ENCODE assay signal across 37 cellular contexts in the genomic region with DNA sequence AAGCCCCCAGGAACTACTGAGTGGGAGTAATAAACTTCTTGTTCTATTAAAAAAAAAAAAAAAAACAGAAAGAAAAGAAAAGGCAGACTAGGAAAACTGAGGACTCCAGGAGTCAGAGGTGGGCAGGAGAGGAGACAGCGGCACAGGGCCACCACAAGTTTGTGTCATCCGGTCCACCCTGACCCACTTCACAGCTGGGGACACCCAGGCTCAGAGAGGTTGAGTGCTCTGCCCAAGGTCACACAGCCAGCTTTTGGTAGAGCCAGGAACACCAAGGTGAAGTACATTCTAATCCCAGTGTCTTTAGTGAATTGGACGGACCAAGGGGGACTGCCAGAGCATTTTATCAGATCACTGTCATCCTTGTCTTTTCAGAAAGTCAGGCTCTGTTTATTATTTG. TPM values are rescaled to one million over a fixed set of nuclear protein-coding genes. Genes with fewer than 3 reads are reported as not detected.
DNase-seq lines count a peak whose midpoint lies in the region; ATAC-seq, FAIRE-seq and TF ChIP-seq lines count a peak whose summit lies in the region.
"Had no signal": no experiment of that assay in that cellular context is flagged by ENCODE, and none has a peak within 500 bp of the region (broad histone marks: within the 10 kb centered on the region; RNA-seq: fewer than 3 reads in every experiment).

No MANE protein-coding gene starts in this region.

- no peaks in the 10 kb centered on the region for H3K79me2 ChIP-seq in HepG2 (ENCODE audit: insufficient read depth, low read length)
- H3K79me2 ChIP-seq in K562 (ENCODE audit: control insufficient read depth, insufficient read depth, low read length) = no peaks in the 10 kb centered on the region

- 86% methylated on average over 2 of the region's 3 CpGs for WGBS in HepG2 (ENCODE audit: low lambda C conversion rate)
- WGBS in right lobe of liver (ENCODE audit: insufficient coverage, low coverage, low lambda C conversion rate, missing lambda C conversion rate) = 33% methylated on average over 1 of the region's 3 CpGs
- WGBS in A549 (ENCODE audit: missing lambda C conversion rate) = 47% methylated on average over 3 of the region's 3 CpGs
- 0% methylated on average over 3 of the region's 3 CpGs for WGBS in K562 (ENCODE audit: insufficient coverage, low coverage, missing lambda C conversion rate)
- WGBS in ovary, 3 donors = 78 to 83% (median 82%) methylated on average over 3 of the region's 3 CpGs

- H3K27ac Mint-ChIP-seq in activated CD8-positive, alpha-beta T cell treated with anti-CD3 and anti-CD28 coated beads, Interleukin-2, amount 10 ng/mL, durations not matched to agents 7 days and 5 days = no peak overlapping the region
- H3K27ac Mint-ChIP-seq: CD4-positive, alpha-beta T cell; CD4-positive, CD25-positive, alpha-beta regulatory T cell; CD8-positive, alpha-beta memory T cell; CD8-positive, alpha-beta T cell had no signal

- H3K27me3 ChIP-seq in HepG2 (ENCODE audit: control insufficient read depth in 1 of 2, insufficient read depth in 2 of 2, low read length in 2 of 2) (peaks cover 10 to 43% of the 10 kb centered on the region in 2 experiments; a peak in 3 of 5 replicates), right lobe of liver (no peaks in the 10 kb centered on the region), K562 (ENCODE audit: control insufficient read depth in 2 of 2, insufficient read depth in 2 of 2, low read length in 2 of 2) (peaks cover 4 to 32% of the 10 kb centered on the region in 2 experiments; a peak in 3 of 5 replicates), ovary (no peaks in the 10 kb centered on the region), H7 (ENCODE audit: control insufficient read depth, insufficient read depth, low read length) (no peaks in the 10 kb centered on the region)
- H3K27me3 ChIP-seq: BE2C; BLaER1; BLaER1 treated with 17β-estradiol and CSF1 and Interleukin-3, amounts not matched to agents 10 nM and 100 nM had no signal

- no peak overlapping the region for H3K4me3 Mint-ChIP-seq in activated CD8-positive, alpha-beta T cell treated with anti-CD3 and anti-CD28 coated beads, Interleukin-2, amount 10 ng/mL, durations not matched to agents 7 days and 5 days
- H3K4me3 Mint-ChIP-seq: B cell; CD14-positive monocyte; CD4-positive, alpha-beta memory T cell; CD4-positive, alpha-beta T cell; CD8-positive, alpha-beta memory T cell; CD8-positive, alpha-beta T cell had no signal

- H3K4me1 ChIP-seq in HepG2 (ENCODE audit: insufficient read depth, low read length) (peaks cover 21% of the 10 kb centered on the region), right lobe of liver (no peaks in the 10 kb centered on the region), A549 (0 out of 3 replicates have a peak, but pooled peaks cover 4% of the 10 kb centered on the region), K562 (replicated peaks in 1 of 2; ENCODE audit: control insufficient read depth in 2 of 2, insufficient read depth in 2 of 2, low read length in 2 of 2) (peaks cover 0 to 3% of the 10 kb centered on the region in 2 experiments; a peak in 1 of 5 replicates), ovary (ENCODE audit: insufficient read depth) (no peaks in the 10 kb centered on the region)

- H3K9ac ChIP-seq in HepG2 (ENCODE audit: insufficient read depth, low read depth, low read length) (no peak overlapping the region), K562 (ENCODE audit: insufficient read depth in 1 of 2, low read depth in 2 of 2, low read length in 2 of 2) (no peak overlapping the region)
- H3K9ac ChIP-seq: BLaER1 had no signal

- peaks cover 2% of the 10 kb centered on the region for H3K27me3 Mint-ChIP-seq in activated CD8-positive, alpha-beta T cell treated with anti-CD3 and anti-CD28 coated beads, Interleukin-2, amount 10 ng/mL, durations not matched to agents 7 days and 5 days (ENCODE audit: low read depth)
- H3K27me3 Mint-ChIP-seq: B cell had no signal

- TF ChIP-seq RAD21 in HepG2 (CRISPR knock-in tag; IDR thresholded peaks at IDR 0.05) (no peak), A549 (conservative IDR thresholded peaks at IDR 0.05 in 1 of 2, IDR thresholded peaks at IDR 0.05 in 1 of 2) (no peak), K562 (CRISPR knock-in tag; conservative IDR thresholded peaks at IDR 0.05 in 1 of 2, IDR thresholded peaks at IDR 0.05 in 1 of 2) (no peak)

- CTCF ChIA-PET in HepG2 (lab: Yijun Ruan, JAX; ENCODE audit: low intra/inter-chr PET ratio, low total read pairs) (no interaction called here), A549 (lab: Yijun Ruan, JAX) (interaction anchor here (1.5 to 8.0 kb wide), 3 partner anchors 20 to 228 kb away, joined by 4 to 122 read pairs (median 23); a partner anchor contains a TSS), K562 (lab: Yijun Ruan, JAX; ENCODE audit: low intra/inter-chr PET ratio) (no interaction called here)
- CTCF ChIA-PET in activated CD8-positive, alpha-beta T cell treated with anti-CD3 and anti-CD28 coated beads, Interleukin-2, amount 10 ng/mL, durations not matched to agents 7 days and 5 days (lab: Charles Lee) = interaction anchor here (2.4 kb wide), 1 partner anchor 22 kb away, joined by 6 read pairs; no protein-coding TSS in a partner anchor

- TF ChIP-seq EP300 in HepG2 (IDR thresholded peaks at IDR 0.05; ENCODE audit: low read depth in 2 of 2, low read length in 2 of 2) (no peak), HepG2 (CRISPR knock-in tag; IDR thresholded peaks at IDR 0.05; ENCODE audit: borderline replicate concordance) (no peak), A549 (IDR thresholded peaks at IDR 0.05) (no peak), K562 (IDR thresholded peaks at IDR 0.05; ENCODE audit: low read length) (no peak), ovary (IDR thresholded peaks at IDR 0.05) (no peak)

- no peak overlapping the region for H3K27ac ChIP-seq in HepG2 (ENCODE audit: extremely low read length, insufficient read depth, low read length)
- H3K27ac ChIP-seq in right lobe of liver = no peak overlapping the region
- no peak overlapping the region for H3K27ac ChIP-seq in A549
- peak overlapping the region; percentile 37 for H3K27ac ChIP-seq in VCaP
- no peak overlapping the region for H3K27ac ChIP-seq in K562 (ENCODE audit: extremely low read depth, low read depth, low read length)
- no peak overlapping the region for H3K27ac ChIP-seq in ovary
- H3K27ac ChIP-seq: 22Rv1; BLaER1; BLaER1 treated with 17β-estradiol and CSF1 and Interleukin-3, amounts not matched to agents 10 nM and 100 nM; C4-2B had no signal

- H2AFZ ChIP-seq in HepG2 (ENCODE audit: low read length) (no peak overlapping the region), K562 (ENCODE audit: low read depth, low read length) (no peak overlapping the region)

- TF ChIP-seq CTCF in HepG2 (CRISPR knock-in tag; IDR thresholded peaks at IDR 0.05) (no peak), right lobe of liver (IDR thresholded peaks at IDR 0.05) (no peak), A549 (IDR thresholded peaks at IDR 0.05) (no peak), VCaP (conservative IDR thresholded peaks at IDR 0.05) (no peak), K562 (IDR thresholded peaks at IDR 0.05 in 2 of 3, conservative IDR thresholded peaks at IDR 0.05 in 1 of 3; ENCODE audit: insufficient read depth in 2 of 3, low read depth in 1 of 3, low read length in 3 of 3) (no peak), ovary (IDR thresholded peaks at IDR 0.05) (no peak)

- ATAC-seq in HepG2 (no peak), right lobe of liver (no peak), A549 (no peak), K562 (no peak)
- no peak for ATAC-seq in activated CD8-positive, alpha-beta T cell treated with anti-CD3 and anti-CD28 coated beads, Interleukin-2, amount 10 ng/mL, durations not matched to agents 7 days and 5 days
- ATAC-seq: CD8-positive, alpha-beta T cell had no signal

- in situ Hi-C loops in HepG2 (cut with HindIII; ENCODE audit: extremely low pct_ligation_motif_present, low pct_unique_long_range_greater_than_20kb) = no loop called here
- in situ Hi-C loops in K562 (cut with MboI) = no loop called here

- no peak overlapping the region for H3K4me2 ChIP-seq in HepG2 (ENCODE audit: low read depth, low read length)
- no peak overlapping the region for H3K4me2 ChIP-seq in A549
- H3K4me2 ChIP-seq in K562 (ENCODE audit: insufficient read depth, low read length) = no peak overlapping the region

- BruUV-seq in HepG2 (replicated peaks; lab: Mats Ljungman, UMichigan) (no TSS peak), K562 (replicated peaks; lab: Mats Ljungman, UMichigan) (no TSS peak)

- H3K4me3 ChIP-seq in HepG2 (replicated peaks in 1 of 3; ENCODE audit: insufficient read depth in 1 of 3, low read depth in 2 of 3, low read length in 3 of 3) = no peak overlapping the region
- no peak overlapping the region for H3K4me3 ChIP-seq in right lobe of liver
- H3K4me3 ChIP-seq in A549 = no peak overlapping the region
- H3K4me3 ChIP-seq in K562 = no peak overlapping the region
- no peak overlapping the region for H3K4me3 ChIP-seq in ovary
- H3K4me3 ChIP-seq in H7 (ENCODE audit: insufficient read depth, low read depth, low read length) = no peak overlapping the region
- H3K4me3 ChIP-seq: BLaER1; BLaER1 treated with 17β-estradiol and CSF1 and Interleukin-3, amounts not matched to agents 10 nM and 100 nM had no signal

- no peaks in the 10 kb centered on the region for H3K9me3 ChIP-seq in HepG2 (ENCODE audit: low read length)
- no peaks in the 10 kb centered on the region for H3K9me3 ChIP-seq in right lobe of liver
- no peaks in the 10 kb centered on the region for H3K9me3 ChIP-seq in A549
- H3K9me3 ChIP-seq in K562 (replicated peaks; ENCODE audit: control insufficient read depth, insufficient read depth, low read depth, low read length) = no peaks in the 10 kb centered on the region
- no peaks in the 10 kb centered on the region for H3K9me3 ChIP-seq in ovary
- H3K9me3 ChIP-seq: BE2C; BLaER1; BLaER1 treated with 17β-estradiol and CSF1 and Interleukin-3, amounts not matched to agents 10 nM and 100 nM; Caco-2 had no signal

- no peaks in the 10 kb centered on the region for H3K9me3 Mint-ChIP-seq in activated CD8-positive, alpha-beta T cell treated with anti-CD3 and anti-CD28 coated beads, Interleukin-2, amount 10 ng/mL, durations not matched to agents 7 days and 5 days (ENCODE audit: insufficient read depth)
- H3K9me3 Mint-ChIP-seq: CD4-positive, alpha-beta memory T cell; CD4-positive, alpha-beta T cell; CD4-positive, CD25-positive, alpha-beta regulatory T cell; CD8-positive, alpha-beta memory T cell; CD8-positive, alpha-beta T cell had no signal

- H3K36me3 ChIP-seq in HepG2 (replicated peaks in 1 of 2; ENCODE audit: control insufficient read depth in 1 of 2, insufficient read depth in 2 of 2, low read length in 2 of 2) (no peaks in the 10 kb centered on the region), right lobe of liver (no peaks in the 10 kb centered on the region), K562 (ENCODE audit: control insufficient read depth, insufficient read depth, low read length) (no peaks in the 10 kb centered on the region), ovary (no peaks in the 10 kb centered on the region), H7 (replicated peaks; ENCODE audit: control insufficient read depth, insufficient read depth, low read length) (no peaks in the 10 kb centered on the region)
- H3K36me3 ChIP-seq: BE2C; BLaER1; BLaER1 treated with 17β-estradiol and CSF1 and Interleukin-3, amounts not matched to agents 10 nM and 100 nM had no signal

- FAIRE-seq in HepG2 (lab: Jason Lieb, UNC) (no peak), A549 (lab: Jason Lieb, UNC) (no peak), K562 (lab: Jason Lieb, UNC) (peak; percentile 6)
- FAIRE-seq: A204.1, D721Med had no signal

- H4K20me1 ChIP-seq in HepG2 (ENCODE audit: insufficient read depth, low read length) (no peaks in the 10 kb centered on the region), K562 (replicated peaks; ENCODE audit: control insufficient read depth, insufficient read depth, low read length) (peaks cover 9% of the 10 kb centered on the region; the same call in 1 of the 2 replicates)
- H4K20me1 ChIP-seq: BLaER1; BLaER1 treated with 17β-estradiol and CSF1 and Interleukin-3, amounts not matched to agents 10 nM and 100 nM had no signal

- POLR2A ChIA-PET in HepG2 (lab: Yijun Ruan, JAX) = no interaction called here
- POLR2A ChIA-PET in A549 (lab: Yijun Ruan, JAX) = no interaction called here
- POLR2A ChIA-PET in K562 (lab: Yijun Ruan, JAX) = no interaction called here
- POLR2A ChIA-PET in activated CD8-positive, alpha-beta T cell treated with anti-CD3 and anti-CD28 coated beads, Interleukin-2, amount 10 ng/mL, durations not matched to agents 7 days and 5 days (lab: Charles Lee) = no interaction called here

- H3K36me3 Mint-ChIP-seq in activated CD8-positive, alpha-beta T cell treated with anti-CD3 and anti-CD28 coated beads, Interleukin-2, amount 10 ng/mL, durations not matched to agents 7 days and 5 days (ENCODE audit: low read depth) = no peaks in the 10 kb centered on the region
- H3K36me3 Mint-ChIP-seq: CD14-positive monocyte; CD4-positive, alpha-beta memory T cell; CD4-positive, CD25-positive, alpha-beta regulatory T cell; CD8-positive, alpha-beta memory T cell; CD8-positive, alpha-beta T cell had no signal

- no peak for TF ChIP-seq POLR2A in HepG2 (IDR thresholded peaks at IDR 0.05; ENCODE audit: insufficient read depth in 1 of 2, low read depth in 2 of 2, low read length in 2 of 2)
- no peak for TF ChIP-seq POLR2A in right lobe of liver (IDR thresholded peaks at IDR 0.05)
- TF ChIP-seq POLR2A in A549 (IDR thresholded peaks at IDR 0.05; ENCODE audit: low read length) = no peak
- TF ChIP-seq POLR2A in K562 (conservative IDR thresholded peaks at IDR 0.05) = no peak
- TF ChIP-seq POLR2A in ovary (IDR thresholded peaks at IDR 0.05) = no peak

- DNase-seq in HepG2 (ENCODE audit: low spot score) = no peak
- no peak for DNase-seq in right lobe of liver
- DNase-seq in A549 (ENCODE audit: low read depth in 1 of 2, low spot score in 1 of 2) = no peak
- DNase-seq in K562 (ENCODE audit: extremely low read depth in 1 of 4, low spot score in 3 of 4) = no peak
- no peak for DNase-seq in ovary
- no peak for DNase-seq in H7
- no peak for DNase-seq in activated CD8-positive, alpha-beta T cell treated with anti-CD3 and anti-CD28 coated beads, Interleukin-2, amount 10 ng/mL, durations not matched to agents 7 days and 5 days
- DNase-seq: 8988T; ACHN; AML-193; BE2C; C1 segment of cervical spinal cord; Caco-2; Calu3; CD4-positive, alpha-beta memory T cell; CD4-positive, alpha-beta T cell; CD4-positive, CD25-positive, alpha-beta regulatory T cell; CD8-positive, alpha-beta memory T cell; CD8-positive, alpha-beta T cell; COR-L47; DMS 273 treated with DMSO at 0.1 percent for 48 hours; DMS153; DMS53; DMS79; DMS79 treated with DMSO at 0.1 percent for 48 hours; DND-41; EL had no signal

- peaks cover 3% of the 10 kb centered on the region for H3K9me1 ChIP-seq in K562 (ENCODE audit: control insufficient read depth, insufficient read depth, low read length)

- intact Hi-C loops in HepG2 (cut with micrococcal nuclease; ENCODE audit: unreplicated experiment) (no loop called here), right lobe of liver (cut with DNase I) (loop anchor here in 1 of 2 donors (10.0 kb wide), 1 partner anchor 230 kb away; no protein-coding TSS in a partner anchor), K562 (cut with micrococcal nuclease) (loop anchor here (5.0 to 10.0 kb wide), 2 partner anchors 62 to 230 kb away; no protein-coding TSS in a partner anchor), ovary (cut with DNase I) (loop anchor here in 1 of 4 donors (10.0 kb wide), 1 partner anchor 230 kb away; no protein-coding TSS in a partner anchor)

- no peaks in the 10 kb centered on the region for H3K4me1 Mint-ChIP-seq in activated CD8-positive, alpha-beta T cell treated with anti-CD3 and anti-CD28 coated beads, Interleukin-2, amount 10 ng/mL, durations not matched to agents 7 days and 5 days (ENCODE audit: low read depth)

RNA-seq across cellular contexts. Expression of a gene that starts 16.4 kb away (rescaled TPM):
- total RNA-seq in HepG2 (2016; rRNA removed; fragmentation: Illumina TruSeq; extraction: Trizol) (0.18 and 0.20 TPM in 2 replicates), right lobe of liver (1 to 10 TPM in 5 of 6 experiments, under 1 TPM in 1; 0.93 to 3.5 (median 2.3) TPM), K562 (2014; rRNA removed) (not detected in 2 replicates), K562 (2014; rRNA removed; fragmentation: Illumina TruSeq; extraction: Trizol) (not detected in 2 replicates), K562 (2015; rRNA removed; fragmentation: Illumina TruSeq; extraction: Trizol) (not detected in 2 replicates), K562 (2021) (not detected in 2 replicates), ovary (1 to 10 TPM in 5 of 7 donors, under 1 TPM in 2; 0.81 to 7.9 (median 3.0) TPM)
- not detected in 2 replicates for total RNA-seq in HepG2 (2016; cell fraction: cytosol; rRNA removed; fragmentation: Illumina TruSeq; extraction: Trizol; ENCODE audit: low read depth)
- total RNA-seq in HepG2 (2016; cell fraction: insoluble cytoplasmic fraction; rRNA removed; fragmentation: Illumina TruSeq; extraction: Trizol) = not detected in 2 replicates
- total RNA-seq in HepG2 (2016; cell fraction: membrane; rRNA removed; fragmentation: Illumina TruSeq; extraction: Trizol) = not detected in 2 replicates
- not detected in 2 replicates for total RNA-seq in HepG2 (2016; cell fraction: nucleus; rRNA removed; fragmentation: Illumina TruSeq; extraction: Trizol)
- polyA plus RNA-seq in HepG2 (2011; rRNA removed) (0.37 and 0.42 TPM in 2 replicates), A549 (2011; rRNA removed) (0.21 and 0.37 TPM in 2 replicates), A549 (2017; fragmentation: RNase III; extraction: RNeasy Plus Mini Kit Qiagen cat#74134 plus additional on column Dnase treatment) (0.31 to 0.40 TPM (median 0.32 TPM) in 3 replicates), K562 (2011; rRNA removed) (not detected in 2 replicates), K562 (2014; fragmentation: Illumina TruSeq; extraction: Trizol) (not detected in 2 replicates), K562 (2014; fragmentation: Nextera tagmentation; extraction: Ambion mirVana) (not detected), K562 (2014; rRNA removed) (not detected in 2 replicates), ovary (1 to 10 TPM in 1 of 2 donors, under 1 TPM in 1; 0.87 to 1.3 TPM)
- 0.35 and 0.46 TPM in 2 replicates for polyA plus RNA-seq in HepG2 (2011; cell fraction: cytosol; rRNA removed)
- 0.33 and 0.34 TPM in 2 replicates for polyA plus RNA-seq in HepG2 (2011; cell fraction: nucleus; rRNA removed)
- polyA plus RNA-seq in HepG2 (2012) = 0.15 and 0.24 TPM in 2 replicates
- polyA plus RNA-seq in HepG2 (2016; cell fraction: cytosol; fragmentation: Illumina TruSeq; extraction: Trizol; ENCODE audit: low read depth) = not detected in 2 replicates
- polyA plus RNA-seq in HepG2 (2016; cell fraction: insoluble cytoplasmic fraction; fragmentation: Illumina TruSeq; extraction: Trizol; ENCODE audit: low read depth) = not detected in 2 replicates
- polyA plus RNA-seq in HepG2 (2016; cell fraction: membrane; fragmentation: Illumina TruSeq; extraction: Trizol; ENCODE audit: low read depth) = 0.11 TPM in 1 of 2 replicates, not detected in the other
- polyA plus RNA-seq in HepG2 (2016; cell fraction: nucleus; fragmentation: Illumina TruSeq; extraction: Trizol; ENCODE audit: insufficient read depth, low read depth) = not detected in 2 replicates
- polyA minus RNA-seq in HepG2 (2011; rRNA and poly(A)+ RNA removed; ENCODE audit: low replicate concordance) = 2.2 and 7.6 TPM in 2 replicates
- polyA minus RNA-seq in HepG2 (2011; cell fraction: cytosol; rRNA and poly(A)+ RNA removed) = 0.49 TPM in 1 of 2 replicates, not detected in the other
- 0.12 and 0.52 TPM in 2 replicates for polyA minus RNA-seq in HepG2 (2011; cell fraction: nucleus; rRNA and poly(A)+ RNA removed)
- polyA plus RNA-seq in A549 (2012; cell fraction: cytosol; rRNA removed) = 0.19 and 0.46 TPM in 2 replicates
- polyA plus RNA-seq in A549 (2012; cell fraction: nucleus; rRNA removed) = 0.34 TPM in 2 replicates
- polyA minus RNA-seq in A549 (2011; rRNA and poly(A)+ RNA removed) = 0.12 and 0.68 TPM in 2 replicates
- total RNA-seq in K562 (2011; cell fraction: chromatin; rRNA removed; ENCODE audit: low replicate concordance) = not detected in 2 replicates
- not detected in 2 replicates for total RNA-seq in K562 (2011; cell fraction: nucleolus; rRNA removed)
- total RNA-seq in K562 (2011; cell fraction: nucleoplasm; rRNA removed) = not detected in 2 replicates
- not detected in 2 replicates for polyA plus RNA-seq in K562 (2011; cell fraction: cytosol; rRNA removed)
- not detected in 2 replicates for polyA plus RNA-seq in K562 (2011; cell fraction: nucleus; rRNA removed)
- polyA plus RNA-seq in K562 (2012) = not detected in 2 replicates
- not detected in 2 replicates for polyA minus RNA-seq in K562 (2011; rRNA and poly(A)+ RNA removed)
- polyA minus RNA-seq in K562 (2011; cell fraction: cytosol; rRNA and poly(A)+ RNA removed) = not detected in 2 replicates
- not detected in 2 replicates for polyA minus RNA-seq in K562 (2011; cell fraction: nucleus; rRNA and poly(A)+ RNA removed)
- total RNA-seq in H7 (2014; rRNA removed; shearing (Covaris generic)) = 1.6 and 1.9 TPM in 2 replicates
- under 1 TPM; 0.42 to 0.55 TPM for total RNA-seq in activated CD8-positive, alpha-beta T cell treated with anti-CD3 and anti-CD28 coated beads, Interleukin-2, amount 10 ng/mL, durations not matched to agents 7 days and 5 days
- polyA plus RNA-seq: AG04450, CD14-positive monocyte had no signal

RNA-seq across cellular contexts. Expression of a gene that starts 24.1 kb away (rescaled TPM):
- total RNA-seq in HepG2 (2016; rRNA removed; fragmentation: Illumina TruSeq; extraction: Trizol) (10.1 and 14.9 TPM in 2 replicates), right lobe of liver (10 to 100 TPM; 13.2 to 48.0 (median 24.9) TPM), K562 (2014; rRNA removed) (1.5 and 1.7 TPM in 2 replicates), K562 (2014; rRNA removed; fragmentation: Illumina TruSeq; extraction: Trizol) (0.32 and 0.55 TPM in 2 replicates), K562 (2015; rRNA removed; fragmentation: Illumina TruSeq; extraction: Trizol) (0.41 and 0.51 TPM in 2 replicates), K562 (2021) (1.1 and 2.1 TPM in 2 replicates), ovary (10 to 100 TPM in 3 of 7 donors, 1 to 10 TPM in 4; 4.6 to 34.5 (median 7.7) TPM)
- 1.8 and 3.0 TPM in 2 replicates for total RNA-seq in HepG2 (2016; cell fraction: cytosol; rRNA removed; fragmentation: Illumina TruSeq; extraction: Trizol; ENCODE audit: low read depth)
- total RNA-seq in HepG2 (2016; cell fraction: insoluble cytoplasmic fraction; rRNA removed; fragmentation: Illumina TruSeq; extraction: Trizol) = 7.9 and 17.3 TPM in 2 replicates
- total RNA-seq in HepG2 (2016; cell fraction: membrane; rRNA removed; fragmentation: Illumina TruSeq; extraction: Trizol) = 5.6 and 6.2 TPM in 2 replicates
- 22.7 and 23.6 TPM in 2 replicates for total RNA-seq in HepG2 (2016; cell fraction: nucleus; rRNA removed; fragmentation: Illumina TruSeq; extraction: Trizol)
- polyA plus RNA-seq in HepG2 (2011; rRNA removed) (21.8 and 27.0 TPM in 2 replicates), A549 (2011; rRNA removed) (2.8 and 3.3 TPM in 2 replicates), A549 (2017; fragmentation: RNase III; extraction: RNeasy Plus Mini Kit Qiagen cat#74134 plus additional on column Dnase treatment) (5.4 to 8.1 TPM (median 7.4 TPM) in 3 replicates), K562 (2011; rRNA removed) (0.38 and 0.46 TPM in 2 replicates), K562 (2014; fragmentation: Illumina TruSeq; extraction: Trizol) (0.46 and 0.87 TPM in 2 replicates), K562 (2014; fragmentation: Nextera tagmentation; extraction: Ambion mirVana) (under 1 TPM in 1 of 2 experiments, not detected in 1; 0.04 TPM), K562 (2014; rRNA removed) (0.45 and 0.88 TPM in 2 replicates), ovary (1 to 10 TPM; 1.1 to 3.4 TPM)
- polyA plus RNA-seq in HepG2 (2011; cell fraction: cytosol; rRNA removed) = 12.1 and 19.8 TPM in 2 replicates
- 113 and 146 TPM in 2 replicates for polyA plus RNA-seq in HepG2 (2011; cell fraction: nucleus; rRNA removed)
- polyA plus RNA-seq in HepG2 (2012) = 12.2 and 22.6 TPM in 2 replicates
- polyA plus RNA-seq in HepG2 (2016; cell fraction: cytosol; fragmentation: Illumina TruSeq; extraction: Trizol; ENCODE audit: low read depth) = 1.3 and 1.5 TPM in 2 replicates
- 6.1 and 6.6 TPM in 2 replicates for polyA plus RNA-seq in HepG2 (2016; cell fraction: insoluble cytoplasmic fraction; fragmentation: Illumina TruSeq; extraction: Trizol; ENCODE audit: low read depth)
- 2.1 and 2.8 TPM in 2 replicates for polyA plus RNA-seq in HepG2 (2016; cell fraction: membrane; fragmentation: Illumina TruSeq; extraction: Trizol; ENCODE audit: low read depth)
- polyA plus RNA-seq in HepG2 (2016; cell fraction: nucleus; fragmentation: Illumina TruSeq; extraction: Trizol; ENCODE audit: insufficient read depth, low read depth) = 26.5 and 29.7 TPM in 2 replicates
- 12.4 and 67.5 TPM in 2 replicates for polyA minus RNA-seq in HepG2 (2011; rRNA and poly(A)+ RNA removed; ENCODE audit: low replicate concordance)
- 18.2 and 19.5 TPM in 2 replicates for polyA minus RNA-seq in HepG2 (2011; cell fraction: cytosol; rRNA and poly(A)+ RNA removed)
- polyA minus RNA-seq in HepG2 (2011; cell fraction: nucleus; rRNA and poly(A)+ RNA removed) = 76.5 and 77.0 TPM in 2 replicates
- 5.0 and 6.4 TPM in 2 replicates for polyA plus RNA-seq in A549 (2012; cell fraction: cytosol; rRNA removed)
- 22.6 and 31.5 TPM in 2 replicates for polyA plus RNA-seq in A549 (2012; cell fraction: nucleus; rRNA removed)
- polyA minus RNA-seq in A549 (2011; rRNA and poly(A)+ RNA removed) = 6.0 and 8.6 TPM in 2 replicates
- 3.2 and 16.5 TPM in 2 replicates for total RNA-seq in K562 (2011; cell fraction: chromatin; rRNA removed; ENCODE audit: low replicate concordance)
- total RNA-seq in K562 (2011; cell fraction: nucleolus; rRNA removed) = 8.8 and 11.8 TPM in 2 replicates
- 7.0 TPM in 2 replicates for total RNA-seq in K562 (2011; cell fraction: nucleoplasm; rRNA removed)
- 0.44 and 0.70 TPM in 2 replicates for polyA plus RNA-seq in K562 (2011; cell fraction: cytosol; rRNA removed)
- polyA plus RNA-seq in K562 (2011; cell fraction: nucleus; rRNA removed) = 2.6 and 3.4 TPM in 2 replicates
- 1.2 and 19.6 TPM in 2 replicates for polyA plus RNA-seq in K562 (2012)
- polyA minus RNA-seq in K562 (2011; rRNA and poly(A)+ RNA removed) = 0.18 and 0.45 TPM in 2 replicates
- 0.48 and 1.6 TPM in 2 replicates for polyA minus RNA-seq in K562 (2011; cell fraction: cytosol; rRNA and poly(A)+ RNA removed)
- 3.6 and 4.7 TPM in 2 replicates for polyA minus RNA-seq in K562 (2011; cell fraction: nucleus; rRNA and poly(A)+ RNA removed)
- total RNA-seq in H7 (2014; rRNA removed; shearing (Covaris generic)) = 0.59 and 2.2 TPM in 2 replicates
- total RNA-seq in activated CD8-positive, alpha-beta T cell treated with anti-CD3 and anti-CD28 coated beads, Interleukin-2, amount 10 ng/mL, durations not matched to agents 7 days and 5 days = 1 to 10 TPM; 6.3 to 7.3 TPM

Comparison
In these comparisons a context has a peak if more than half of its experiments do, and no peak if none do; other contexts are left out.
1. CTCF ChIA-PET loops: an anchor here in A549 (1.5 to 8.0 kb wide) and activated CD8-positive, alpha-beta T cell treated with anti-CD3 and anti-CD28 coated beads, Interleukin-2, amount 10 ng/mL, durations not matched to agents 7 days and 5 days (2.4 kb wide); none called in HepG2 and K562.